Comparison of ENCODE assay signal across 11 cellular contexts in the genomic region with DNA sequence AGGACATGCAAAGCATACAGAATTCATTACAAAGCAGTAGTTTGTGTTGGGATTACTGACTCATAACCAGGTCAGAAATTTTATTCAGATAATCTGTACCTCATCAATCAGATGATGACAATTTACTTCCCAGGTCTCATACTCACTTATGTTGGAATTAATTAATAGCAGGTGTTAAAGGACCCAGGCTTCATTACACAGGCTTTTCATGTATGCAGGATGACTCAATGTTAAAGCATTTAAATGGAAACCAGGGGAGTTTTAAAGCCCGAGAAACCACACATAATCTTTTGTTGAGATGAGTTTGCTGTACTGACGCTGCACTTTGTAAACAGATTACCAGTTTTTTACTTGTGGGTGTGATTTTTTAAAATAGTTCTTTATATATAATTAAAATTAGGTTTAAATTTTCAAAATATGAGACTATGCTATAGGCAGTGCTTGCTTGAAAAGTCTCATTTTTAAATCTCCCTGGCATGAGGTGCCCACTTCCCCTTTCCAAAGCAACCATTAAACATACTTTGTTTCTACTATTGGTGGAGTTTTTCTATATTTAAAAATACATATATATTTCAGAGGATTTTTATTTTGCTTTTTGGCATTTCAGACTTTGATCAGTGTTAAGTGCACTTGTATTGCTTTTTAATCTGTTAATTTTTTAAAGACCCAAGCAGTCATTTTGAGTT. TPM values are rescaled to one million over a fixed set of nuclear protein-coding genes. Genes with fewer than 3 reads are reported as not detected.
A peak's percentile ranks its signal among the peaks of the same experiment; 100 is the strongest.
DNase-seq lines count a peak whose midpoint lies in the region; ATAC-seq and TF ChIP-seq lines count a peak whose summit lies in the region.
"Had no signal": no experiment of that assay in that cellular context is flagged by ENCODE, and none has a peak within 500 bp of the region (broad histone marks: within the 10 kb centered on the region; RNA-seq: fewer than 3 reads in every experiment).

No MANE protein-coding gene starts in this region.

- no peaks in the 10 kb centered on the region for H3K4me1 ChIP-seq in body of pancreas
- H3K4me1 ChIP-seq: upper lobe of left lung had no signal

- H3K4me1 Mint-ChIP-seq in memory B cell, result no peaks in the 10 kb centered on the region

- H3K27me3 ChIP-seq in body of pancreas, result no peaks in the 10 kb centered on the region
- H3K27me3 ChIP-seq: upper lobe of left lung had no signal

- H3K36me3 ChIP-seq in body of pancreas (replicated peaks in 1 of 2; ENCODE audit: insufficient read depth in 1 of 2, low read depth in 2 of 2), result peaks cover 0 to 17% of the 10 kb centered on the region in 2 donors

- H3K9me3 Mint-ChIP-seq in memory B cell, result no peaks in the 10 kb centered on the region

- 54 to 58% methylated on average over 2 of the region's 2 CpGs for WGBS in body of pancreas, 2 donors

- no peaks in the 10 kb centered on the region for H3K27me3 Mint-ChIP-seq in memory B cell

- peak overlapping the region in 2 of 4 donors; percentile 11 to 61 for H3K27ac ChIP-seq in body of pancreas

- DNase-seq in AG20443 (ENCODE audit: low spot score), result peak; percentile 65
- peak; percentile 58 for DNase-seq in HT1080 (ENCODE audit: low read depth)
- DNase-seq in body of pancreas, result peak in 1 of 4 donors; percentile 3
- DNase-seq in memory B cell (ENCODE audit: low spot score in 2 of 2), result no peak
- DNase-seq in 8988T, result no peak
- no peak for DNase-seq in SHP77 treated with DMSO at 0.1 percent for 48 hours (lab: John Stamatoyannopoulos, UW)
- no peak for DNase-seq in NCI-H1092 (lab: John Stamatoyannopoulos, UW)
- DNase-seq: DND-41, nucleus accumbens, upper lobe of left lung had no signal

- peaks cover 24% of the 10 kb centered on the region for H3K36me3 Mint-ChIP-seq in memory B cell

- no peaks in the 10 kb centered on the region for H3K9me3 ChIP-seq in body of pancreas
- H3K9me3 ChIP-seq: upper lobe of left lung had no signal

- TF ChIP-seq CTCF in body of pancreas (IDR thresholded peaks at IDR 0.05), result no peak

- no peak overlapping the region for H3K4me3 ChIP-seq in body of pancreas
- H3K4me3 ChIP-seq: upper lobe of left lung had no signal

- no peak overlapping the region for H3K4me3 Mint-ChIP-seq in memory B cell

- peak overlapping the region; percentile 3 for H3K27ac Mint-ChIP-seq in memory B cell

- intact Hi-C loops in body of pancreas (cut with DNase I), result no loop called here

- ATAC-seq in body of pancreas (peak; percentile 60), memory B cell (ENCODE audit: low read depth) (no peak), GM18511 (IDR thresholded peaks at IDR 0.05; ENCODE audit: unreplicated experiment) (no peak)

- TF ChIP-seq POLR2A in body of pancreas (IDR thresholded peaks at IDR 0.05), result no peak

RNA-seq across cellular contexts. Expression of a gene that starts 41.0 kb away (rescaled TPM):
- 27.0 and 32.8 TPM in 2 replicates for total RNA-seq in HT1080 (2014; rRNA removed; shearing (Covaris generic))
- polyA plus RNA-seq in HT1080 (2015; cell fraction: cytosol; rRNA removed), result 23.4 and 28.4 TPM in 2 replicates
- polyA plus RNA-seq in HT1080 (2015; cell fraction: nucleus; rRNA removed), result 45.4 and 46.9 TPM in 2 replicates
- 10 to 100 TPM; 30.4 to 72.8 TPM for total RNA-seq in body of pancreas

RNA-seq across cellular contexts. Expression of a gene that starts 41.8 kb away (rescaled TPM):
- 11.9 and 13.2 TPM in 2 replicates for total RNA-seq in HT1080 (2014; rRNA removed; shearing (Covaris generic))
- polyA plus RNA-seq in HT1080 (2015; cell fraction: cytosol; rRNA removed), result 13.0 and 14.0 TPM in 2 replicates
- 89.9 and 90.5 TPM in 2 replicates for polyA plus RNA-seq in HT1080 (2015; cell fraction: nucleus; rRNA removed)
- total RNA-seq in body of pancreas, result 10 to 100 TPM; 23.9 to 29.7 TPM

Comparison
In these comparisons a context has a peak if more than half of its experiments do, and no peak if none do; other contexts are left out.
1. DNase-seq: peak in AG20443 (single experiment) and HT1080 (single experiment); none in memory B cell (0 of 2), 8988T (single experiment), SHP77 treated with DMSO at 0.1 percent for 48 hours (single experiment) and NCI-H1092 (single experiment).